8 cellular contexts compared by ENCODE assay signal in the genomic region with DNA sequence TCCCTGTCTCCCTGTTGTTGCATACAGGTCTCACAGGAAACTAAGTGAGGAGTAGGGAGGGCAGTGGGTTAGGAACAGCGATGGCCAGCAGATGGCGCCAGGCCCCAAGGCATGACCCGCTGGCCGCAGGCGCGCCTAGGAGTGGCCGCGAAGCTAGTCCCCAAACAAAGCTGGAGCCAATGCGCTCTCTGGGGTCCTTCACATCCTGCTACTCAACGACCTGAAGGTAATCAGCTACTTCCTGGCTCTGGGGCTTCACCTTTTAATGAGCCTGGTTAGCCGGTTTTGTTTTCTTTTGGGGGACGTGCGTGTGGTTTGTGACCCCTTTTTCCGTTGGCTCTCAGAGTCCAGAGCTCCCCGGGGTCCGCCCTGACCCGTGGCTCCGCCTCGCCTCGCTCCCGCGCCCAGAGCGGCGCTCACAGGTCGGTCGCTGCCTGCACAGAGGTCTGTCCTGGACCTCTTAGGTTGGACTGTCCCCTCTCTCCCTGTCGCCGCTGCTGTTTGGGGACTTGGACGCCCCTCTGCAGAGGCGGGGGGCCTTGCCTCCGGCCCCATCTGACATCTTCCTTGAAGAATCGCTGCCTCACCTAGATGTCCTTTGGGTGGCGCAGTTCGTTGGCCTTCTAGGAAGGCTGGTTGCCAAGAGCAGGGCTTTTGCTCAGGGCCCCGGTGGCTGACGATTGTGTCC.
DNase-seq lines count a peak whose midpoint lies in the region; ATAC-seq and TF ChIP-seq lines count a peak whose summit lies in the region.

No MANE protein-coding gene starts in this region.

- H2BK120ac ChIP-seq in trophoblast cell (ENCODE audit: insufficient read depth, low read length, poor library complexity): no peak overlapping the region

- peak overlapping the region; percentile 3 for H4K91ac ChIP-seq in trophoblast cell (ENCODE audit: low read depth, low read length)

- H3K4me2 ChIP-seq in DOHH2 (ENCODE audit: low read length): peak overlapping the region; percentile 38
- peak overlapping the region; percentile 60 for H3K4me2 ChIP-seq in Loucy (ENCODE audit: low read depth, low read length, poor library complexity, severe bottlenecking)
- peak overlapping the region; percentile 89 for H3K4me2 ChIP-seq in trophoblast cell (ENCODE audit: low read length)

- H3K27ac ChIP-seq in DOHH2 (ENCODE audit: low read depth, low read length) (no peak overlapping the region), trophoblast cell (ENCODE audit: low read depth, low read length) (no peak overlapping the region), tibial nerve (no peak overlapping the region)

- H2BK12ac ChIP-seq in trophoblast cell (ENCODE audit: low read length): no peak overlapping the region

- H3K9me3 Mint-ChIP-seq in activated naive CD8-positive, alpha-beta T cell treated with anti-CD3 and anti-CD28 coated beads for 36 hours: no peaks in the 10 kb centered on the region

- no peak overlapping the region for H2AK5ac ChIP-seq in trophoblast cell (ENCODE audit: low read length)

- H3K27me3 ChIP-seq in DOHH2 (ENCODE audit: control insufficient read depth, low read length): peaks cover 10% of the 10 kb centered on the region
- no peaks in the 10 kb centered on the region for H3K27me3 ChIP-seq in Loucy (ENCODE audit: insufficient read depth, low read length, poor library complexity, severe bottlenecking)
- no peaks in the 10 kb centered on the region for H3K27me3 ChIP-seq in trophoblast cell (ENCODE audit: insufficient read depth, low read length)
- H3K27me3 ChIP-seq in tibial nerve: no peaks in the 10 kb centered on the region

- H3K4me3 ChIP-seq in DOHH2 (ENCODE audit: low read length) (0 out of 2 replicates have a peak overlapping the region, but pooled peaks have one; percentile 9), Loucy (ENCODE audit: low read length, poor library complexity, severe bottlenecking) (peak overlapping the region; percentile 65), trophoblast cell (ENCODE audit: low read depth, low read length) (peak overlapping the region; percentile 64), tibial nerve (peak overlapping the region; percentile 31 to 56 (median 42))

- H3K79me2 ChIP-seq in DOHH2 (ENCODE audit: control insufficient read depth, low read length) (no peaks in the 10 kb centered on the region), Loucy (ENCODE audit: insufficient read depth, low read length) (no peaks in the 10 kb centered on the region), trophoblast cell (ENCODE audit: control insufficient read depth, insufficient read depth, low read length, poor library complexity) (no peaks in the 10 kb centered on the region)

- peaks cover 3% of the 10 kb centered on the region for H3K4me1 Mint-ChIP-seq in activated naive CD8-positive, alpha-beta T cell treated with anti-CD3 and anti-CD28 coated beads for 36 hours

- H4K8ac ChIP-seq in trophoblast cell (ENCODE audit: low read depth, low read length): peak overlapping the region; percentile 37

- TF ChIP-seq POLR2A in tibial nerve (IDR thresholded peaks at IDR 0.05): no peak

- H3K9me3 ChIP-seq in DOHH2 (ENCODE audit: control insufficient read depth, insufficient read depth, low read length): no peaks in the 10 kb centered on the region
- no peaks in the 10 kb centered on the region for H3K9me3 ChIP-seq in Loucy (ENCODE audit: insufficient read depth, low read depth, low read length)
- H3K9me3 ChIP-seq in trophoblast cell (ENCODE audit: insufficient read depth, low read depth, low read length): peaks cover 2% of the 10 kb centered on the region
- no peaks in the 10 kb centered on the region for H3K9me3 ChIP-seq in tibial nerve

- H3K9me2 ChIP-seq in DOHH2 (replicated peaks; ENCODE audit: control insufficient read depth, low read length) (no peaks in the 10 kb centered on the region), Loucy (replicated peaks; ENCODE audit: low read depth, low read length) (no peaks in the 10 kb centered on the region)

- no peaks in the 10 kb centered on the region for H3K36me3 ChIP-seq in DOHH2 (ENCODE audit: control insufficient read depth, low read length)
- no peaks in the 10 kb centered on the region for H3K36me3 ChIP-seq in Loucy (ENCODE audit: insufficient read depth, low read length)
- no peaks in the 10 kb centered on the region for H3K36me3 ChIP-seq in trophoblast cell (ENCODE audit: control insufficient read depth in 1 of 2, insufficient read depth in 2 of 2, low read length in 2 of 2)
- H3K36me3 ChIP-seq in tibial nerve: no peaks in the 10 kb centered on the region

- no peak overlapping the region for H3K4ac ChIP-seq in trophoblast cell (ENCODE audit: low read depth, low read length)

- H3K27me3 Mint-ChIP-seq in activated naive CD8-positive, alpha-beta T cell treated with anti-CD3 and anti-CD28 coated beads for 36 hours: peaks cover 40% of the 10 kb centered on the region

- H3K4me3 Mint-ChIP-seq in activated naive CD8-positive, alpha-beta T cell treated with anti-CD3 and anti-CD28 coated beads for 36 hours: peak overlapping the region; percentile 45

- H2AFZ ChIP-seq in Loucy (ENCODE audit: low read length) (peak overlapping the region; percentile 92), trophoblast cell (ENCODE audit: insufficient read depth, low read length, poor library complexity) (peak overlapping the region; percentile 61)

- H3K4me1 ChIP-seq in DOHH2 (ENCODE audit: control insufficient read depth, low read length) (peaks cover 7% of the 10 kb centered on the region), Loucy (ENCODE audit: insufficient read depth, low read length, poor library complexity, severe bottlenecking) (no peaks in the 10 kb centered on the region), trophoblast cell (ENCODE audit: control insufficient read depth in 1 of 2, insufficient read depth in 2 of 2, low read length in 2 of 2) (peaks cover 4% of the 10 kb centered on the region in 2 experiments), tibial nerve (peaks cover 0 to 15% (median 0%) of the 10 kb centered on the region in 4 donors)

- WGBS in trophoblast cell (ENCODE audit: extremely low coverage, insufficient coverage, insufficient read length): no CpG with 5 or more reads among the region's 36 CpGs
- WGBS in tibial nerve, 2 donors: 3 to 5% methylated on average over 31 to 36 of the region's 36 CpGs

- H3K36me3 Mint-ChIP-seq in activated naive CD8-positive, alpha-beta T cell treated with anti-CD3 and anti-CD28 coated beads for 36 hours: no peaks in the 10 kb centered on the region

- ATAC-seq in GM21723 (IDR thresholded peaks at IDR 0.05; ENCODE audit: unreplicated experiment): peak; percentile 83

- H3K9ac ChIP-seq in Loucy (ENCODE audit: low read depth, low read length, poor library complexity, severe bottlenecking) (peak overlapping the region; percentile 53), trophoblast cell (ENCODE audit: low read length) (no peak overlapping the region)

- H4K20me1 ChIP-seq in DOHH2 (ENCODE audit: control insufficient read depth, insufficient read depth, low read depth, low read length) (no peaks in the 10 kb centered on the region), Loucy (ENCODE audit: insufficient read depth, low read length, poor library complexity, severe bottlenecking) (no peaks in the 10 kb centered on the region)

- TF ChIP-seq CTCF in DOHH2 (IDR thresholded peaks at IDR 0.05; ENCODE audit: low read depth, low read length, poor library complexity, severe bottlenecking): peak; percentile 94
- peak; percentile 91 for TF ChIP-seq CTCF in Loucy (conservative IDR thresholded peaks at IDR 0.05; ENCODE audit: low read length)
- TF ChIP-seq CTCF in tibial nerve (IDR thresholded peaks at IDR 0.05): peak; percentile 88 to 94 (median 92)

- no peaks in the 10 kb centered on the region for H3K79me1 ChIP-seq in trophoblast cell (ENCODE audit: low read length)

- H3K14ac ChIP-seq in trophoblast cell (ENCODE audit: low read length): no peak overlapping the region

- no peak for TF ChIP-seq EP300 in tibial nerve (IDR thresholded peaks at IDR 0.05)

- H4K12ac ChIP-seq in trophoblast cell (ENCODE audit: low read depth, low read length): peak overlapping the region; percentile 20

- H3K27ac Mint-ChIP-seq in activated naive CD8-positive, alpha-beta T cell treated with anti-CD3 and anti-CD28 coated beads for 36 hours: no peak overlapping the region

- DNase-seq in SKM-1 treated with dmso at 0.1 percent for 144 hours (lab: John Stamatoyannopoulos, UW; ENCODE audit: unreplicated experiment) (peak; percentile 83), cardiac septum (ENCODE audit: low spot score) (peak; percentile 93), trophoblast cell (peak; percentile 73 to 89), tibial nerve (ENCODE audit: low spot score in 2 of 2) (peak; percentile 75 to 86)
- peak; percentile 84 for DNase-seq in activated naive CD8-positive, alpha-beta T cell treated with anti-CD3 and anti-CD28 coated beads for 36 hours

- H2BK5ac ChIP-seq in trophoblast cell (ENCODE audit: low read depth, low read length, poor library complexity): no peak overlapping the region

- no peaks in the 10 kb centered on the region for H3F3A ChIP-seq in DOHH2 (ENCODE audit: control insufficient read depth, insufficient read depth)
- no peaks in the 10 kb centered on the region for H3F3A ChIP-seq in Loucy (ENCODE audit: low read depth)

- no peak overlapping the region for H3K18ac ChIP-seq in trophoblast cell (ENCODE audit: low read length)

- intact Hi-C loops in cardiac septum (cut with DNase I): loop anchor here (5.0 to 10.0 kb wide), 2 partner anchors 593 to 620 kb away; no protein-coding TSS in a partner anchor

- H3K23ac ChIP-seq in trophoblast cell (ENCODE audit: low read length): no peak overlapping the region

Comparison
In these comparisons a context has a peak if more than half of its experiments do, and no peak if none do; other contexts are left out.
1. H3K4me2 ChIP-seq: peak in every context shown above with its lines; median percentile 89 in trophoblast cell; 60 in Loucy; 38 in DOHH2.
2. H3K4me3 ChIP-seq: peak in every context shown above with its lines; median percentile 65 in Loucy; 64 in trophoblast cell; 42 in tibial nerve; 9 in DOHH2.